In genomic region chr4:85823295-85823694, GRCh38 we compare ENCODE assay signal across 11 cellular contexts.
DNase-seq lines count a peak whose midpoint lies in the region; ATAC-seq and TF ChIP-seq lines count a peak whose summit lies in the region.
"Had no signal": no experiment of that assay in that cellular context is flagged by ENCODE, and none has a peak within 500 bp of the region (broad histone marks: within the 10 kb centered on the region; RNA-seq: fewer than 3 reads in every experiment).

No MANE protein-coding gene starts in this region.

- H3F3A ChIP-seq in Loucy (ENCODE audit: low read depth): no peaks in the 10 kb centered on the region

- CTCF ChIA-PET in CD8-positive, alpha-beta T cell (lab: Charles Lee): no interaction called here

- H3K4me1 ChIP-seq in Loucy (ENCODE audit: insufficient read depth, low read length, poor library complexity, severe bottlenecking) (peaks cover 33% of the 10 kb centered on the region), lung (ENCODE audit: control insufficient read depth in 2 of 2, insufficient read depth in 2 of 2, low read length in 2 of 2) (peaks cover 3 to 16% of the 10 kb centered on the region in 2 donors), sigmoid colon (peaks cover 0 to 47% (median 36%) of the 10 kb centered on the region in 4 donors)
- H3K4me1 ChIP-seq in CD8-positive, alpha-beta T cell (ENCODE audit: insufficient read depth, low read length): no peaks in the 10 kb centered on the region

- no peaks in the 10 kb centered on the region for H4K20me1 ChIP-seq in Loucy (ENCODE audit: insufficient read depth, low read length, poor library complexity, severe bottlenecking)

- H3K36me3 Mint-ChIP-seq in chondrocyte (ENCODE audit: low read depth): peaks cover 3% of the 10 kb centered on the region
- no peaks in the 10 kb centered on the region for H3K36me3 Mint-ChIP-seq in CD8-positive, alpha-beta T cell
- H3K36me3 Mint-ChIP-seq: immature natural killer cell had no signal

- H3K27me3 Mint-ChIP-seq in chondrocyte (ENCODE audit: low read depth): no peaks in the 10 kb centered on the region
- H3K27me3 Mint-ChIP-seq in CD8-positive, alpha-beta T cell (ENCODE audit: low read depth): no peaks in the 10 kb centered on the region

- intact Hi-C loops in CD8-positive, alpha-beta T cell (cut with DNase I, micrococcal nuclease): no loop called here
- intact Hi-C loops in sigmoid colon (cut with DNase I): no loop called here

- no peak overlapping the region for H3K4me2 ChIP-seq in Loucy (ENCODE audit: low read depth, low read length, poor library complexity, severe bottlenecking)

- POLR2A ChIA-PET in CD8-positive, alpha-beta T cell (lab: Charles Lee): no interaction called here

- H3K4me1 Mint-ChIP-seq in chondrocyte (ENCODE audit: low read depth): peaks cover 60% of the 10 kb centered on the region
- H3K4me1 Mint-ChIP-seq in CD8-positive, alpha-beta T cell (ENCODE audit: low read depth): no peaks in the 10 kb centered on the region
- H3K4me1 Mint-ChIP-seq: activated T-helper 17 cell treated with anti-CD3 and anti-CD28 coated beads, Interleukin-2, amount 50 U/mL, for 72 hours; immature natural killer cell had no signal

- H3K27ac Mint-ChIP-seq in chondrocyte (ENCODE audit: unreplicated experiment): peak overlapping the region; percentile 99
- H3K27ac Mint-ChIP-seq in CD8-positive, alpha-beta T cell: no peak overlapping the region
- H3K27ac Mint-ChIP-seq: activated T-helper 17 cell treated with anti-CD3 and anti-CD28 coated beads, Interleukin-2, amount 50 U/mL, for 72 hours; immature natural killer cell had no signal

- TF ChIP-seq CTCF in Loucy (conservative IDR thresholded peaks at IDR 0.05; ENCODE audit: low read length) (no peak), chondrocyte (IDR thresholded peaks at IDR 0.05) (no peak), lung (IDR thresholded peaks at IDR 0.05; ENCODE audit: control extremely low read depth, extremely low read depth) (no peak), sigmoid colon (IDR thresholded peaks at IDR 0.05) (no peak)
- no peak for TF ChIP-seq CTCF in CD8-positive, alpha-beta T cell (IDR thresholded peaks at IDR 0.05)

- ATAC-seq in lung (ENCODE audit: insufficient read depth, low FRiP score) (no peak), HG02642 (IDR thresholded peaks at IDR 0.05; ENCODE audit: poor library complexity, unreplicated experiment) (no peak)
- ATAC-seq in CD8-positive, alpha-beta T cell: no peak
- ATAC-seq: activated T-helper 17 cell treated with anti-CD3 and anti-CD28 coated beads, Interleukin-2, amount 50 U/mL, for 72 hours; pancreas had no signal

- H3K9me3 ChIP-seq in Loucy (ENCODE audit: insufficient read depth, low read depth, low read length): no peaks in the 10 kb centered on the region
- no peaks in the 10 kb centered on the region for H3K9me3 ChIP-seq in lung (ENCODE audit: control insufficient read depth in 2 of 2, insufficient read depth in 1 of 2, low read length in 1 of 2)
- no peaks in the 10 kb centered on the region for H3K9me3 ChIP-seq in CD8-positive, alpha-beta T cell (ENCODE audit: low read length)
- H3K9me3 ChIP-seq in sigmoid colon: no peaks in the 10 kb centered on the region
- H3K9me3 ChIP-seq: pancreas had no signal

- H3K4me3 ChIP-seq in Loucy (ENCODE audit: low read length, poor library complexity, severe bottlenecking) (no peak overlapping the region), lung (no peak overlapping the region), sigmoid colon (no peak overlapping the region)
- no peak overlapping the region for H3K4me3 ChIP-seq in CD8-positive, alpha-beta T cell (ENCODE audit: low read depth, low read length)
- H3K4me3 ChIP-seq: pancreas had no signal

- H3K9ac ChIP-seq in Loucy (ENCODE audit: low read depth, low read length, poor library complexity, severe bottlenecking): no peak overlapping the region

- H3K36me3 ChIP-seq in Loucy (ENCODE audit: insufficient read depth, low read length): no peaks in the 10 kb centered on the region
- H3K36me3 ChIP-seq in lung (ENCODE audit: control insufficient read depth in 2 of 2, insufficient read depth in 2 of 2, low read length in 2 of 2): peaks cover 0 to 2% of the 10 kb centered on the region in 2 donors
- no peaks in the 10 kb centered on the region for H3K36me3 ChIP-seq in CD8-positive, alpha-beta T cell (ENCODE audit: insufficient read depth, low read length)
- H3K36me3 ChIP-seq in sigmoid colon: no peaks in the 10 kb centered on the region
- H3K36me3 ChIP-seq: pancreas had no signal

- no peaks in the 10 kb centered on the region for H3K27me3 ChIP-seq in Loucy (ENCODE audit: insufficient read depth, low read length, poor library complexity, severe bottlenecking)
- H3K27me3 ChIP-seq in lung (ENCODE audit: control insufficient read depth, insufficient read depth): no peaks in the 10 kb centered on the region
- no peaks in the 10 kb centered on the region for H3K27me3 ChIP-seq in CD8-positive, alpha-beta T cell (ENCODE audit: insufficient read depth, low read length)
- no peaks in the 10 kb centered on the region for H3K27me3 ChIP-seq in sigmoid colon
- H3K27me3 ChIP-seq: pancreas had no signal

- H3K4me3 Mint-ChIP-seq in chondrocyte (ENCODE audit: unreplicated experiment): no peak overlapping the region
- H3K4me3 Mint-ChIP-seq in CD8-positive, alpha-beta T cell: no peak overlapping the region
- H3K4me3 Mint-ChIP-seq: activated T-helper 17 cell treated with anti-CD3 and anti-CD28 coated beads, Interleukin-2, amount 50 U/mL, for 72 hours; immature natural killer cell had no signal

- no peaks in the 10 kb centered on the region for H3K9me2 ChIP-seq in Loucy (replicated peaks; ENCODE audit: low read depth, low read length)

- TF ChIP-seq EP300 in sigmoid colon (IDR thresholded peaks at IDR 0.05): no peak

- H3K27ac ChIP-seq in lung (ENCODE audit: low read depth in 1 of 2, low read length in 1 of 2): peak overlapping the region; percentile 21 to 33
- H3K27ac ChIP-seq in CD8-positive, alpha-beta T cell (ENCODE audit: low read depth, low read length): no peak overlapping the region
- H3K27ac ChIP-seq in sigmoid colon: peak overlapping the region in 1 of 4 donors; percentile 32
- H3K27ac ChIP-seq: pancreas had no signal

- DNase-seq in EH (ENCODE audit: low read depth): peak; percentile 50
- no peak for DNase-seq in chondrocyte (ENCODE audit: low spot score)
- no peak for DNase-seq in lung (ENCODE audit: low spot score)
- DNase-seq in CD8-positive, alpha-beta T cell: no peak
- DNase-seq in sigmoid colon: no peak
- DNase-seq in activated T-cell treated with anti-CD3 and anti-CD28 coated beads, Interleukin-2, amount 50 U/mL, for 1 hour: no peak
- DNase-seq: immature natural killer cell, pancreas had no signal

- no peaks in the 10 kb centered on the region for H3K79me2 ChIP-seq in Loucy (ENCODE audit: insufficient read depth, low read length)

- WGBS in lung, 2 donors: 37 to 75% methylated on average over 1 of the region's 1 CpG
- WGBS in sigmoid colon, 2 donors: 30 to 54% methylated on average over 1 of the region's 1 CpG

- peaks cover 3% of the 10 kb centered on the region for H3K9me3 Mint-ChIP-seq in chondrocyte (ENCODE audit: low read depth)
- H3K9me3 Mint-ChIP-seq in CD8-positive, alpha-beta T cell: peaks cover 2% of the 10 kb centered on the region
- H3K9me3 Mint-ChIP-seq: activated T-helper 17 cell treated with anti-CD3 and anti-CD28 coated beads, Interleukin-2, amount 50 U/mL, for 72 hours had no signal

- H2AFZ ChIP-seq in Loucy (ENCODE audit: low read length): peak overlapping the region; percentile 83

- TF ChIP-seq POLR2A in sigmoid colon (IDR thresholded peaks at IDR 0.05): no peak
